31 cellular contexts compared by ENCODE assay signal in the genomic region with DNA sequence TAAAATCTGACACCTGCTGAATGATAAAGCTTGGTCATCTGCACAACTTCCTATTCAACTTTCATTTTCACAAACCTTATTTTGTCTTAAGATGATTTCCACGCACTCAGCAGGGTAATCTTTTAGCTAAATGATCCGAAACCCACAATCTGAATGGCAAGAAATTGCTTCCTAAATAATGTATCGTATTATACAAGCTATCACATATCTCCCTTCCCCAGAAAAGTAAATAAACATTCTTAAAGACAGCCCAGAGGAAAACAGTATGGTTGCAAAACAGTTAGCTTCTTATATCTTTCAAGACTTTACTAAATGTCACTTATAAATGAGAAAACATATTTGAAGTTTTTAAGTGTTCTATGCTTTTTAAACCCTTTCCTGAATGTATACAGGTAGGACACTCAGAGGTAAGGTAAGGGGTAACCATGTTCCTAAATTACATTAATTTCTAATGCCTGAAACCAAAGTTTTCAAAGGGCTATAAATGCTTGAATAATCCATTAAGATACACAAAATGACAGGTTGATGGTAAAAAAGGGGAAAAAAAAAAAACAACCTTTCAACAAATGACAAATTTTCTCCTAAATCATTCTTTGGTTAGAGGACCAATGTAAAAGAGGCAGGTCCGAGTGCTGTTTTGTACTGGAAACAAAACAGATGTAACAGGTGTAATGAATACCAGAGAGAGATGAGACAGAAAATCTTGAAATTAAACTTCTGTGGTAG. TPM values are rescaled to one million over a fixed set of nuclear protein-coding genes. Genes with fewer than 3 reads are reported as not detected.
"Had no signal": no experiment of that assay in that cellular context is flagged by ENCODE, and none has a peak within 500 bp of the region (broad histone marks: within the 10 kb centered on the region; RNA-seq: fewer than 3 reads in every experiment).

No MANE protein-coding gene starts in this region.

- H3K9me3 ChIP-seq: colonic mucosa, gastrocnemius medialis, mucosa of descending colon, prostate gland, right atrium auricular region, testis, tibial artery had no signal

- DNase-seq: colonic mucosa; effector CD8-positive, alpha-beta T cell; endodermal cell; foreskin fibroblast; gastrocnemius medialis; head of caudate nucleus; kidney; mesenchymal stem cell; mucosa of descending colon; naive B cell; nucleus accumbens; stimulated activated CD4-positive, alpha-beta T cell treated with anti-CD3 and anti-CD28 coated beads, Interleukin-12 subunit alpha, Interleukin-12 subunit beta, amount 100 ng/mL, for 4 hours; stimulated activated CD4-positive, alpha-beta T cell treated with anti-CD3 and anti-CD28 coated beads, Interleukin-1b, Interleukin-23, amount 100 ng/mL, for 48 hours; stimulated activated CD4-positive, alpha-beta T cell treated with anti-CD3 and anti-CD28 coated beads, Interleukin-4, amount 100 ng/mL, for 1 hour; stimulated activated naive CD8-positive, alpha-beta T cell treated with anti-CD3 and anti-CD28 coated beads, Interleukin-15, Interleukin-2, amounts not matched to agents 100 U/mL and 50 U/mL, for 24 hours; substantia nigra; testis; tibial artery had no signal

- H3K4me3 Mint-ChIP-seq: dendritic cell treated with granulocyte-macrophage colony-stimulating factor and Interleukin-4, amounts not matched to agents 40 ng/mL and 50 ng/mL, for 4 days; endodermal cell; mesothelial cell of epicardium; naive B cell; nephron; stimulated activated memory B cell treated with anti-CD40 and anti-IgM and Interleukin-4, amounts not matched to agents 10 μg/mL and 1 μg/mL and 100 μg/mL, for 72 hours; type B pancreatic cell had no signal

- H3K27me3 ChIP-seq: colonic mucosa, gastrocnemius medialis, hepatocyte, right atrium auricular region, testis, tibial artery had no signal

- H3K4me1 ChIP-seq: colonic mucosa, gastrocnemius medialis, prostate gland, right atrium auricular region, testis, tibial artery had no signal

- ATAC-seq: esophagus mucosa; gastrocnemius medialis; left lobe of liver; mucosa of descending colon; sciatic nerve; stimulated activated memory B cell treated with anti-CD40 and anti-IgM and Interleukin-4, amounts not matched to agents 10 μg/mL and 1 μg/mL and 100 μg/mL, for 72 hours; stimulated activated naive CD8-positive, alpha-beta T cell treated with anti-CD3 and anti-CD28 coated beads, Interleukin-15, Interleukin-2, amounts not matched to agents 100 U/mL and 50 U/mL, for 24 hours had no signal

- H3K36me3 ChIP-seq: colonic mucosa, gastrocnemius medialis, prostate gland, right atrium auricular region, tibial artery had no signal

- H3K27ac ChIP-seq: colonic mucosa, epithelial cell of prostate, gastrocnemius medialis, hepatocyte, prostate gland, right atrium auricular region, testis, tibial artery had no signal

- H3K9me3 Mint-ChIP-seq: dendritic cell treated with granulocyte-macrophage colony-stimulating factor and Interleukin-4, amounts not matched to agents 40 ng/mL and 50 ng/mL, for 4 days; endodermal cell; mesothelial cell of epicardium; nephron; stimulated activated memory B cell treated with anti-CD40 and anti-IgM and Interleukin-4, amounts not matched to agents 10 μg/mL and 1 μg/mL and 100 μg/mL, for 72 hours; type B pancreatic cell had no signal

- H3K36me3 Mint-ChIP-seq: mesothelial cell of epicardium; naive B cell; stimulated activated memory B cell treated with anti-CD40 and anti-IgM and Interleukin-4, amounts not matched to agents 10 μg/mL and 1 μg/mL and 100 μg/mL, for 72 hours; type B pancreatic cell had no signal

- H3K4me1 Mint-ChIP-seq: naive B cell; stimulated activated memory B cell treated with anti-CD40 and anti-IgM and Interleukin-4, amounts not matched to agents 10 μg/mL and 1 μg/mL and 100 μg/mL, for 72 hours had no signal

- H3K4me3 ChIP-seq: colonic mucosa, gastrocnemius medialis, hepatocyte, mucosa of descending colon, prostate gland, right atrium auricular region, smooth muscle cell, testis, tibial artery had no signal

- H3K27ac Mint-ChIP-seq: dendritic cell treated with granulocyte-macrophage colony-stimulating factor and Interleukin-4, amounts not matched to agents 40 ng/mL and 50 ng/mL, for 4 days; endodermal cell; mesothelial cell of epicardium; naive B cell; stimulated activated memory B cell treated with anti-CD40 and anti-IgM and Interleukin-4, amounts not matched to agents 10 μg/mL and 1 μg/mL and 100 μg/mL, for 72 hours; type B pancreatic cell had no signal

RNA-seq across cellular contexts. Expression of gene ELAVL2, which starts 36.3 kb away (rescaled TPM):
- total RNA-seq: gastrocnemius medialis had no signal
- polyA plus RNA-seq: hepatocyte, smooth muscle cell had no signal
